Comparison of ENCODE assay signal across 2 cellular contexts in genomic region chr17:59844884-59845594, GRCh38.
TF ChIP-seq lines count a peak whose summit lies in the region.

No MANE protein-coding gene starts in this region.

TF ChIP-seq in A549, 52 proteins besides CTCF, POLR2A, EP300 and RAD21 (continued from another document):
- TF ChIP-seq ATOH8 (CRISPR knock-in tag; IDR thresholded peaks at IDR 0.05; ENCODE audit: low read depth) = peak; percentile 93
- TF ChIP-seq TP53 (CRISPR knock-in tag; IDR thresholded peaks at IDR 0.05) = peak; percentile 99
- TF ChIP-seq ESRRA (IDR thresholded peaks at IDR 0.05; ENCODE audit: borderline replicate concordance, low read length) = no peak
- TF ChIP-seq CHD2 (IDR thresholded peaks at IDR 0.05; ENCODE audit: low read length, partially characterized antibody) = no peak
- TF ChIP-seq HOXA7 (CRISPR knock-in tag; IDR thresholded peaks at IDR 0.05) = peak; percentile 99
- TF ChIP-seq JUN (IDR thresholded peaks at IDR 0.05) = no peak
- no peak for TF ChIP-seq HES2 (IDR thresholded peaks at IDR 0.05)
- no peak for TF ChIP-seq ZFP36 (IDR thresholded peaks at IDR 0.05; ENCODE audit: borderline replicate concordance, partially characterized antibody)
- no peak for TF ChIP-seq MAX (IDR thresholded peaks at IDR 0.05)
- TF ChIP-seq FOSL2 (IDR thresholded peaks at IDR 0.05) = no peak
- TF ChIP-seq FOSL2 (CRISPR knock-in tag; IDR thresholded peaks at IDR 0.05) = peak; percentile 25; the same call in 1 of the 2 replicates
- TF ChIP-seq RNF2 (IDR thresholded peaks at IDR 0.05; ENCODE audit: borderline replicate concordance, low read depth) = no peak
- no peak; the same call in 1 of the 2 replicates for TF ChIP-seq MYC (IDR thresholded peaks at IDR 0.05; ENCODE audit: borderline replicate concordance, low read length)
- peak; percentile 98 for TF ChIP-seq HMGXB4 (CRISPR knock-in tag; IDR thresholded peaks at IDR 0.05; ENCODE audit: borderline replicate concordance)
- peak; percentile 80; the same call in 1 of the 2 replicates for TF ChIP-seq HOXB13 (CRISPR knock-in tag; IDR thresholded peaks at IDR 0.05; ENCODE audit: low read depth)
- TF ChIP-seq ZNF302 (CRISPR knock-in tag; IDR thresholded peaks at IDR 0.05) = no peak; the same call in 1 of the 2 replicates
- peak; percentile 99 for TF ChIP-seq FOSB (CRISPR knock-in tag; IDR thresholded peaks at IDR 0.05)
- TF ChIP-seq HOXB5 (CRISPR knock-in tag; IDR thresholded peaks at IDR 0.05) = peak; percentile 90
- TF ChIP-seq TFCP2L1 (CRISPR knock-in tag; IDR thresholded peaks at IDR 0.05) = peak; percentile 99
- TF ChIP-seq PHF8 (IDR thresholded peaks at IDR 0.05; ENCODE audit: borderline replicate concordance, low read depth) = no peak
- peak; percentile 99 for TF ChIP-seq RARB (CRISPR knock-in tag; IDR thresholded peaks at IDR 0.05)
- no peak for TF ChIP-seq HEYL (CRISPR knock-in tag; IDR thresholded peaks at IDR 0.05)
- TF ChIP-seq FOXS1 (CRISPR knock-in tag; IDR thresholded peaks at IDR 0.05) = peak; percentile 74
- no peak for TF ChIP-seq ZC3H11A (IDR thresholded peaks at IDR 0.05)
- no peak for TF ChIP-seq BHLHE40 (IDR thresholded peaks at IDR 0.05; ENCODE audit: low read depth, low read length)
- TF ChIP-seq NPAS2 (CRISPR knock-in tag; IDR thresholded peaks at IDR 0.05; ENCODE audit: borderline replicate concordance) = no peak
- TF ChIP-seq JUNB (IDR thresholded peaks at IDR 0.05) = no peak
- no peak for TF ChIP-seq BCL3 (IDR thresholded peaks at IDR 0.05)
- TF ChIP-seq HDAC2 (IDR thresholded peaks at IDR 0.05) = no peak
- no peak for TF ChIP-seq RCOR1 (IDR thresholded peaks at IDR 0.05; ENCODE audit: low read depth, low read length)
- peak; percentile 97 for TF ChIP-seq EHF (CRISPR knock-in tag; IDR thresholded peaks at IDR 0.05)

TF ChIP-seq in HCT116, 20 proteins besides CTCF, POLR2A, EP300 and RAD21 (continued from another document):
- TF ChIP-seq REST (IDR thresholded peaks at IDR 0.05; ENCODE audit: low read depth) = no peak
